13 cellular contexts compared by ENCODE assay signal in genomic region chrX:136725446-136726104, GRCh38. TPM values are rescaled to one million over a fixed set of nuclear protein-coding genes. Genes with fewer than 3 reads are reported as not detected.
A peak's percentile ranks its signal among the peaks of the same experiment; 100 is the strongest.
DNase-seq lines count a peak whose midpoint lies in the region; ATAC-seq and TF ChIP-seq lines count a peak whose summit lies in the region.
"Had no signal": no experiment of that assay in that cellular context is flagged by ENCODE, and none has a peak within 500 bp of the region (broad histone marks: within the 10 kb centered on the region; RNA-seq: fewer than 3 reads in every experiment).

No MANE protein-coding gene starts in this region.

- TF ChIP-seq EP300 in gastroesophageal sphincter (IDR thresholded peaks at IDR 0.05), result no peak

- H3K4me3 ChIP-seq in HEK293 (ENCODE audit: low read depth, low read length), result no peak overlapping the region
- no peak overlapping the region for H3K4me3 ChIP-seq in adrenal gland
- no peak overlapping the region for H3K4me3 ChIP-seq in gastroesophageal sphincter
- H3K4me3 ChIP-seq: tibial nerve had no signal

- H3K27ac Mint-ChIP-seq in stimulated activated memory B cell treated with anti-CD40 and anti-IgM and Interleukin-4, amounts not matched to agents 10 μg/mL and 1 μg/mL and 100 μg/mL, for 72 hours, result peak overlapping the region; percentile 54
- no peak overlapping the region for H3K27ac Mint-ChIP-seq in activated CD4-positive, alpha-beta T cell treated with anti-CD3 and anti-CD28 coated beads for 36 hours
- H3K27ac Mint-ChIP-seq: activated CD4-positive, alpha-beta T cell treated with anti-CD3 and anti-CD28 coated beads, Interleukin-2, amount 10 ng/mL, durations not matched to agents 7 days and 5 days had no signal

- ATAC-seq in gastroesophageal sphincter (peak; percentile 71), GM21381 (IDR thresholded peaks at IDR 0.05; ENCODE audit: unreplicated experiment) (no peak)
- no peak for ATAC-seq in stimulated activated memory B cell treated with anti-CD40 and anti-IgM and Interleukin-4, amounts not matched to agents 10 μg/mL and 1 μg/mL and 100 μg/mL, for 72 hours
- no peak for ATAC-seq in activated CD4-positive, alpha-beta T cell treated with anti-CD3 and anti-CD28 coated beads for 36 hours
- ATAC-seq: effector memory CD8-positive, alpha-beta T cell had no signal

- peaks cover 18% of the 10 kb centered on the region for H3K36me3 Mint-ChIP-seq in stimulated activated memory B cell treated with anti-CD40 and anti-IgM and Interleukin-4, amounts not matched to agents 10 μg/mL and 1 μg/mL and 100 μg/mL, for 72 hours
- peaks cover 37% of the 10 kb centered on the region for H3K36me3 Mint-ChIP-seq in activated CD4-positive, alpha-beta T cell treated with anti-CD3 and anti-CD28 coated beads for 36 hours (ENCODE audit: low read depth)

- intact Hi-C loops in adrenal gland (cut with DNase I), result no loop called here
- intact Hi-C loops in activated CD4-positive, alpha-beta T cell treated with anti-CD3 and anti-CD28 coated beads for 36 hours (cut with DNase I, micrococcal nuclease), result no loop called here

- H3K27ac ChIP-seq in HEK293 (ENCODE audit: extremely low read depth, low read depth, low read length) (no peak overlapping the region), adrenal gland (peak overlapping the region in 1 of 5 donors; percentile 11), gastroesophageal sphincter (peak overlapping the region in 1 of 4 donors; percentile 2)

- H3K36me3 ChIP-seq in HEK293 (ENCODE audit: control insufficient read depth in 2 of 2, insufficient read depth in 1 of 2, low read length in 2 of 2) (no peaks in the 10 kb centered on the region), adrenal gland (replicated peaks in 1 of 2) (no peaks in the 10 kb centered on the region), gastroesophageal sphincter (no peaks in the 10 kb centered on the region)
- H3K36me3 ChIP-seq: tibial nerve had no signal

- H3K27me3 ChIP-seq in adrenal gland, result no peaks in the 10 kb centered on the region
- no peaks in the 10 kb centered on the region for H3K27me3 ChIP-seq in gastroesophageal sphincter
- H3K27me3 ChIP-seq: tibial nerve had no signal

- CTCF ChIA-PET in HEK293 (lab: Yijun Ruan, JAX), result interaction anchor here (0.6 to 1.5 kb wide), 5 partner anchors 10 to 24 kb away, joined by 3 to 5 read pairs (median 4); no protein-coding TSS in a partner anchor
- CTCF ChIA-PET in activated CD4-positive, alpha-beta T cell treated with anti-CD3 and anti-CD28 coated beads for 36 hours (lab: Charles Lee), result interaction anchor here (0.6 to 1.6 kb wide), 3 partner anchors 10 to 26 kb away, joined by 3 to 4 read pairs (median 4); no protein-coding TSS in a partner anchor

- no peak for TF ChIP-seq POLR2A in adrenal gland (IDR thresholded peaks at IDR 0.05)
- TF ChIP-seq POLR2A in gastroesophageal sphincter (IDR thresholded peaks at IDR 0.05), result no peak

- H3K4me3 Mint-ChIP-seq in stimulated activated memory B cell treated with anti-CD40 and anti-IgM and Interleukin-4, amounts not matched to agents 10 μg/mL and 1 μg/mL and 100 μg/mL, for 72 hours, result no peak overlapping the region
- H3K4me3 Mint-ChIP-seq in activated CD4-positive, alpha-beta T cell treated with anti-CD3 and anti-CD28 coated beads for 36 hours, result no peak overlapping the region
- H3K4me3 Mint-ChIP-seq: activated CD4-positive, alpha-beta T cell treated with anti-CD3 and anti-CD28 coated beads, Interleukin-2, amount 10 ng/mL, durations not matched to agents 7 days and 5 days; activated naive CD4-positive, alpha-beta T cell treated with anti-CD3 and anti-CD28 coated beads for 36 hours; effector memory CD8-positive, alpha-beta T cell had no signal

- POLR2A ChIA-PET in HEK293 (lab: Yijun Ruan, JAX), result no interaction called here
- POLR2A ChIA-PET in activated CD4-positive, alpha-beta T cell treated with anti-CD3 and anti-CD28 coated beads for 36 hours (lab: Charles Lee), result no interaction called here

- H3K4me1 ChIP-seq in HEK293 (ENCODE audit: control insufficient read depth, insufficient read depth, low read length), result no peaks in the 10 kb centered on the region
- no peaks in the 10 kb centered on the region for H3K4me1 ChIP-seq in adrenal gland (replicated peaks in 1 of 2)
- no peaks in the 10 kb centered on the region for H3K4me1 ChIP-seq in gastroesophageal sphincter

- peak; percentile 25 to 72 (median 58) for DNase-seq in adrenal gland
- DNase-seq in activated CD4-positive, alpha-beta T cell treated with anti-CD3 and anti-CD28 coated beads for 36 hours, result no peak
- no peak for DNase-seq in LoVo (ENCODE audit: low spot score)
- DNase-seq: activated CD4-positive, alpha-beta T cell treated with anti-CD3 and anti-CD28 coated beads, Interleukin-2, amount 10 ng/mL, durations not matched to agents 7 days and 5 days; activated naive CD4-positive, alpha-beta T cell treated with anti-CD3 and anti-CD28 coated beads for 36 hours; effector memory CD8-positive, alpha-beta T cell; KBM-7; NCI-H345 had no signal

- TF ChIP-seq CTCF in HEK293 (tag by site-specific recombination; IDR thresholded peaks at IDR 0.05), result no peak
- TF ChIP-seq CTCF in adrenal gland (IDR thresholded peaks at IDR 0.05), result no peak
- TF ChIP-seq CTCF in gastroesophageal sphincter (IDR thresholded peaks at IDR 0.05), result no peak

- H3K4me1 Mint-ChIP-seq in stimulated activated memory B cell treated with anti-CD40 and anti-IgM and Interleukin-4, amounts not matched to agents 10 μg/mL and 1 μg/mL and 100 μg/mL, for 72 hours, result peaks cover 18% of the 10 kb centered on the region
- peaks cover 34% of the 10 kb centered on the region for H3K4me1 Mint-ChIP-seq in activated CD4-positive, alpha-beta T cell treated with anti-CD3 and anti-CD28 coated beads for 36 hours

- H3K9me3 Mint-ChIP-seq in stimulated activated memory B cell treated with anti-CD40 and anti-IgM and Interleukin-4, amounts not matched to agents 10 μg/mL and 1 μg/mL and 100 μg/mL, for 72 hours, result peaks cover 5% of the 10 kb centered on the region
- H3K9me3 Mint-ChIP-seq in activated CD4-positive, alpha-beta T cell treated with anti-CD3 and anti-CD28 coated beads for 36 hours (ENCODE audit: low read depth), result peaks cover 4% of the 10 kb centered on the region
- H3K9me3 Mint-ChIP-seq: effector memory CD8-positive, alpha-beta T cell had no signal

- no peaks in the 10 kb centered on the region for H3K27me3 Mint-ChIP-seq in stimulated activated memory B cell treated with anti-CD40 and anti-IgM and Interleukin-4, amounts not matched to agents 10 μg/mL and 1 μg/mL and 100 μg/mL, for 72 hours
- no peaks in the 10 kb centered on the region for H3K27me3 Mint-ChIP-seq in activated CD4-positive, alpha-beta T cell treated with anti-CD3 and anti-CD28 coated beads for 36 hours
- H3K27me3 Mint-ChIP-seq: activated CD4-positive, alpha-beta T cell treated with anti-CD3 and anti-CD28 coated beads, Interleukin-2, amount 10 ng/mL, durations not matched to agents 7 days and 5 days; effector memory CD8-positive, alpha-beta T cell had no signal

- no peaks in the 10 kb centered on the region; the same call in 1 of the 2 replicates for H3K9me3 ChIP-seq in HEK293 (ENCODE audit: control insufficient read depth, insufficient read depth, low read depth, low read length)
- no peaks in the 10 kb centered on the region for H3K9me3 ChIP-seq in adrenal gland (replicated peaks in 1 of 3)
- no peaks in the 10 kb centered on the region for H3K9me3 ChIP-seq in gastroesophageal sphincter
- H3K9me3 ChIP-seq: tibial nerve had no signal

TF ChIP-seq in HEK293, 187 proteins besides CTCF, POLR2A, EP300 and RAD21 (continues in another document):
- no peak for TF ChIP-seq ZNF19 (tag by site-specific recombination; IDR thresholded peaks at IDR 0.05; ENCODE audit: low read depth)
- TF ChIP-seq PRDM10 (tag by site-specific recombination; IDR thresholded peaks at IDR 0.05), result no peak
- no peak for TF ChIP-seq ZNF302 (tag by site-specific recombination; IDR thresholded peaks at IDR 0.05; ENCODE audit: low read depth)
- TF ChIP-seq OSR2 (tag by site-specific recombination; IDR thresholded peaks at IDR 0.05), result peak; percentile 12; the same call in 1 of the 2 replicates

RNA-seq across cellular contexts. Expression of gene ARHGEF6, which starts 55.2 kb away (rescaled TPM):
- total RNA-seq in adrenal gland, result 10 to 100 TPM; 23.6 to 37.9 (median 26.8) TPM
- 10 to 100 TPM in 2 of 3 donors, 1 to 10 TPM in 1; 9.1 to 26.1 (median 12.3) TPM for polyA plus RNA-seq in adrenal gland
- 10 to 100 TPM; 14.2 to 18.5 (median 16.3) TPM for total RNA-seq in gastroesophageal sphincter
- total RNA-seq in activated CD4-positive, alpha-beta T cell treated with anti-CD3 and anti-CD28 coated beads for 36 hours, result 10 to 100 TPM; 44.5 to 53.6 TPM

Comparison
In these comparisons a context has a peak if more than half of its experiments do, and no peak if none do; other contexts are left out.
1. DNase-seq: peak in adrenal gland (7 of 7); none in activated CD4-positive, alpha-beta T cell treated with anti-CD3 and anti-CD28 coated beads for 36 hours (single experiment) and LoVo (single experiment).